Comparison of ENCODE assay signal across 6 cellular contexts in the genomic region with DNA sequence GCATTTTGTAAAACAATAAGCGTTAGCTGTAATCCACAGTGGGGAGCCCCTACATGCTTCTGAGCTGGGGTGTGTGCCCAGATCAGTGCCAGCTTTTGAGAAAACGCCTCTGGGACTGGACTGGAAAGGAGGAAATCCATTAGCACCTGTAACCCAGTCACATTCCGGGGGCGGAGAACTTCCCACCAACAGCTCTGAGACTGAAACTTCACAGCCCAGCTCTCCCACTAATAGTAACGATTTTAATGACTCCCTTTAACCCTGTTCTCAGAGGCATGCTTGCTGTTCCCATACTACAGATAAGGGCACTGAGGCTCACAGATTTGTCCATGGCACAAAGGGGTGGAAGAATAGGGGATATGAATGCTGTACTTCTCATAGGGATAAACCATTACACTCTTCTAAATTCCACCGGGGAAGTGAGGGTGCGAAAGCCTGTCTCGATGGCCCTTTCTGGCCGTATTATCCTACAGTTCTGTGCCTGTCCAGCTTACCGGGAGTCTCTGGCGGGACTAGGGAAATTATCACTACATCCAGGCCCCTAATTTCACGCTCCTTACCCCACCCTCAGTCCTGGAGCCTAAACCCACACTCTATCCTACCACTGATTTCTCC. TPM values are rescaled to one million over a fixed set of nuclear protein-coding genes. Genes with fewer than 3 reads are reported as not detected.
DNase-seq lines count a peak whose midpoint lies in the region; ATAC-seq and TF ChIP-seq lines count a peak whose summit lies in the region.

No MANE protein-coding gene starts in this region.

- H3K9me3 Mint-ChIP-seq in activated CD8-positive, alpha-beta T cell treated with anti-CD3 and anti-CD28 coated beads, Interleukin-2, amount 10 ng/mL, durations not matched to agents 7 days and 5 days (ENCODE audit: insufficient read depth) = no peaks in the 10 kb centered on the region

- no peak for TF ChIP-seq POLR2A in lower leg skin (IDR thresholded peaks at IDR 0.05)

- peak overlapping the region; percentile 88 for H3K27ac Mint-ChIP-seq in activated CD8-positive, alpha-beta T cell treated with anti-CD3 and anti-CD28 coated beads, Interleukin-2, amount 10 ng/mL, durations not matched to agents 7 days and 5 days

- 1 to 9% methylated on average over 12 of the region's 12 CpGs for WGBS in lower leg skin, 2 donors

- peak overlapping the region; percentile 91 for H3K4me3 Mint-ChIP-seq in activated CD8-positive, alpha-beta T cell treated with anti-CD3 and anti-CD28 coated beads, Interleukin-2, amount 10 ng/mL, durations not matched to agents 7 days and 5 days

- POLR2A ChIA-PET in activated CD8-positive, alpha-beta T cell treated with anti-CD3 and anti-CD28 coated beads, Interleukin-2, amount 10 ng/mL, durations not matched to agents 7 days and 5 days (lab: Charles Lee) = interaction anchor here (1.2 to 2.5 kb wide), 3 partner anchors 12 to 62 kb away, joined by 4 to 22 read pairs (median 5); partner anchors contain the start of gene SNRPD2

- CTCF ChIA-PET in activated CD8-positive, alpha-beta T cell treated with anti-CD3 and anti-CD28 coated beads, Interleukin-2, amount 10 ng/mL, durations not matched to agents 7 days and 5 days (lab: Charles Lee) = interaction anchor here (1.3 to 2.5 kb wide), 4 partner anchors 12 to 49 kb away, joined by 3 to 25 read pairs (median 14); partner anchors contain the start of genes QPCTL and SNRPD2

- H3K27me3 Mint-ChIP-seq in activated CD8-positive, alpha-beta T cell treated with anti-CD3 and anti-CD28 coated beads, Interleukin-2, amount 10 ng/mL, durations not matched to agents 7 days and 5 days (ENCODE audit: low read depth) = no peaks in the 10 kb centered on the region

- TF ChIP-seq CTCF in GM13977 (IDR thresholded peaks at IDR 0.05; ENCODE audit: extremely low read depth, insufficient read depth, missing control alignments) (no peak), lower leg skin (IDR thresholded peaks at IDR 0.05) (no peak)

- intact Hi-C loops in lower leg skin (cut with DNase I; ENCODE audit: low total_unique reads) = no loop called here

- DNase-seq in GM13977 (ENCODE audit: low spot score) = peak; percentile 54
- DNase-seq in activated CD8-positive, alpha-beta T cell treated with anti-CD3 and anti-CD28 coated beads, Interleukin-2, amount 10 ng/mL, durations not matched to agents 7 days and 5 days = no peak
- DNase-seq in lower leg skin (ENCODE audit: low spot score in 2 of 2) = no peak
- DNase-seq in ecto neural progenitor cell (ENCODE audit: low spot score) = no peak

- H3K4me1 Mint-ChIP-seq in activated CD8-positive, alpha-beta T cell treated with anti-CD3 and anti-CD28 coated beads, Interleukin-2, amount 10 ng/mL, durations not matched to agents 7 days and 5 days (ENCODE audit: low read depth) = peaks cover 26% of the 10 kb centered on the region

- no peak for ATAC-seq in activated CD8-positive, alpha-beta T cell treated with anti-CD3 and anti-CD28 coated beads, Interleukin-2, amount 10 ng/mL, durations not matched to agents 7 days and 5 days
- ATAC-seq in HG03095 (IDR thresholded peaks at IDR 0.05; ENCODE audit: unreplicated experiment) (no peak), HG02973 (IDR thresholded peaks at IDR 0.05; ENCODE audit: unreplicated experiment) (no peak)

- in situ Hi-C loops in GM13977 (cut with MboI; ENCODE audit: low pct_unique_long_range_greater_than_20kb, low sequenced_read_pairs, unreplicated experiment) = no loop called here

- H3K36me3 Mint-ChIP-seq in activated CD8-positive, alpha-beta T cell treated with anti-CD3 and anti-CD28 coated beads, Interleukin-2, amount 10 ng/mL, durations not matched to agents 7 days and 5 days (ENCODE audit: low read depth) = no peaks in the 10 kb centered on the region

- H3K4me3 ChIP-seq in lower leg skin (ENCODE audit: low read depth, poor library complexity, severe bottlenecking) = peak overlapping the region; percentile 86

RNA-seq across cellular contexts. Expression of gene FBXO46, which starts 0.8 kb away (rescaled TPM):
- 10 to 100 TPM; 32.6 to 33.9 TPM for total RNA-seq in activated CD8-positive, alpha-beta T cell treated with anti-CD3 and anti-CD28 coated beads, Interleukin-2, amount 10 ng/mL, durations not matched to agents 7 days and 5 days
- 10 to 100 TPM; 22.0 to 26.7 (median 25.4) TPM for total RNA-seq in lower leg skin

RNA-seq across cellular contexts. Expression of gene MEIOSIN, which starts 3.4 kb away (rescaled TPM):
- total RNA-seq in activated CD8-positive, alpha-beta T cell treated with anti-CD3 and anti-CD28 coated beads, Interleukin-2, amount 10 ng/mL, durations not matched to agents 7 days and 5 days = not detected
- not detected for total RNA-seq in lower leg skin

RNA-seq across cellular contexts. Expression of gene QPCTL, which starts 37.4 kb away (rescaled TPM):
- 1 to 10 TPM; 6.7 to 8.0 TPM for total RNA-seq in activated CD8-positive, alpha-beta T cell treated with anti-CD3 and anti-CD28 coated beads, Interleukin-2, amount 10 ng/mL, durations not matched to agents 7 days and 5 days
- total RNA-seq in lower leg skin = 1 to 10 TPM; 3.4 to 8.7 (median 6.8) TPM

RNA-seq across cellular contexts. Expression of gene SNRPD2, which starts 38.1 kb away (rescaled TPM):
- 100 to 1,000 TPM; 634 to 652 TPM for total RNA-seq in activated CD8-positive, alpha-beta T cell treated with anti-CD3 and anti-CD28 coated beads, Interleukin-2, amount 10 ng/mL, durations not matched to agents 7 days and 5 days
- total RNA-seq in lower leg skin = 100 to 1,000 TPM; 144 to 223 (median 161) TPM

RNA-seq across cellular contexts. Expression of gene SIX5, which starts 39.2 kb away (rescaled TPM):
- under 1 TPM; 0.53 to 0.89 TPM for total RNA-seq in activated CD8-positive, alpha-beta T cell treated with anti-CD3 and anti-CD28 coated beads, Interleukin-2, amount 10 ng/mL, durations not matched to agents 7 days and 5 days
- 10 to 100 TPM; 12.6 to 17.3 (median 13.8) TPM for total RNA-seq in lower leg skin
